Comparison of ENCODE assay signal across 23 cellular contexts in the genomic region with DNA sequence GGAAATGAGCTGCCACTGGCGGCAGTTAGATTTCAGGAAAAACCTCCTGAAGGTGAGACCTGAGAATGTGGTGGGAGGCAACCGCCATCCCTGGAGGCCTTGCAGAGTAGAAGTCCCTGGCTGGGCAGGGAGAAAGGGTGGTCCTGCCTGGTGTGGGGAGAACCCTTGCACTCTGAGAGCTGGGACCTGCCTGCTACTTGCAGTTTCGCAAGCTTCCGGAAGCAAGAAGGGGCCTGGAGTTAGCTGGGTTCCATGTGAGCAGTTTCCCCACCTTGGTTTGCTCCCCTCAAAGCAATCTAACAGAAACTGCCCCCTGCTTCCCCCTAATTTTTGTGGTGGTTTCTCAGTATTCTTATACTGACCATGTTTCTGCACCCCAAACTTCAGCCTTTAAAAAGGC.
"Had no signal": no experiment of that assay in that cellular context is flagged by ENCODE, and none has a peak within 500 bp of the region (broad histone marks: within the 10 kb centered on the region; RNA-seq: fewer than 3 reads in every experiment).

No MANE protein-coding gene starts in this region.

- FAIRE-seq: frontal cortex had no signal

- H3K9me3 Mint-ChIP-seq: activated CD8-positive, alpha-beta T cell treated with anti-CD3 and anti-CD28 coated beads for 36 hours; activated naive CD4-positive, alpha-beta T cell treated with anti-CD3 and anti-CD28 coated beads, Interleukin-2, amount 10 ng/mL, durations not matched to agents 7 days and 5 days; activated T-cell treated with anti-CD3 and anti-CD28 coated beads, Interleukin-2, amount 50 U/mL, for 4 hours; central memory CD8-positive, alpha-beta T cell; mesothelial cell of epicardium; natural killer cell treated with Interleukin-12 subunit alpha and Interleukin-12 subunit beta and Interleukin-15 and Interleukin-18, amount 100 ng/mL, for 72 hours had no signal

- H3K4me1 ChIP-seq: colonic mucosa, prostate gland had no signal

- H3K4me3 ChIP-seq: colonic mucosa, left lung, prostate gland, right atrium auricular region, tibial nerve, uterus had no signal

- H3K36me3 ChIP-seq: uterus had no signal

- H3K27me3 ChIP-seq: brain microvascular endothelial cell, colonic mucosa, left lung, right atrium auricular region, tibial nerve, uterus had no signal

- H3K36me3 Mint-ChIP-seq: activated naive CD4-positive, alpha-beta T cell treated with anti-CD3 and anti-CD28 coated beads, Interleukin-2, amount 10 ng/mL, durations not matched to agents 7 days and 5 days; natural killer cell treated with Interleukin-12 subunit alpha and Interleukin-12 subunit beta and Interleukin-15 and Interleukin-18, amount 100 ng/mL, for 72 hours had no signal

- H3K27ac ChIP-seq: brain microvascular endothelial cell, colonic mucosa, prostate gland, right atrium auricular region, uterus had no signal

- DNase-seq: activated CD4-positive, alpha-beta T cell treated with anti-CD3 and anti-CD28 coated beads for 48 hours; activated CD4-positive, CD25-positive, alpha-beta regulatory T cell; activated CD8-positive, alpha-beta T cell treated with anti-CD3 and anti-CD28 coated beads for 36 hours; activated naive CD4-positive, alpha-beta T cell treated with anti-CD3 and anti-CD28 coated beads, Interleukin-2, amount 10 ng/mL, durations not matched to agents 7 days and 5 days; activated T-cell treated with anti-CD3 and anti-CD28 coated beads, Interleukin-2, amount 50 U/mL, for 4 hours; aorta; brain microvascular endothelial cell; colonic mucosa; erythroblast; islet precursor cell; left lung; stimulated activated CD4-positive, alpha-beta T cell treated with anti-CD3 and anti-CD28 coated beads, Interleukin-2, amount 100 ng/mL, for 24 hours; stimulated activated naive CD8-positive, alpha-beta T cell treated with anti-CD3 and anti-CD28 coated beads, Interleukin-15, Interleukin-2, amounts not matched to agents 100 U/mL and 50 U/mL, for 24 hours; substantia nigra; T-helper 9 cell; uterus had no signal

- H3K9me3 ChIP-seq: colonic mucosa, left lung, prostate gland, right atrium auricular region, tibial nerve, uterus had no signal

- H3K4me3 Mint-ChIP-seq: activated CD8-positive, alpha-beta T cell treated with anti-CD3 and anti-CD28 coated beads for 36 hours; activated naive CD4-positive, alpha-beta T cell treated with anti-CD3 and anti-CD28 coated beads, Interleukin-2, amount 10 ng/mL, durations not matched to agents 7 days and 5 days; activated T-cell treated with anti-CD3 and anti-CD28 coated beads, Interleukin-2, amount 50 U/mL, for 4 hours; central memory CD8-positive, alpha-beta T cell; mesothelial cell of epicardium; natural killer cell treated with Interleukin-12 subunit alpha and Interleukin-12 subunit beta and Interleukin-15 and Interleukin-18, amount 100 ng/mL, for 72 hours had no signal

- H3K27ac Mint-ChIP-seq: activated CD8-positive, alpha-beta T cell treated with anti-CD3 and anti-CD28 coated beads for 36 hours; activated naive CD4-positive, alpha-beta T cell treated with anti-CD3 and anti-CD28 coated beads, Interleukin-2, amount 10 ng/mL, durations not matched to agents 7 days and 5 days; natural killer cell treated with Interleukin-12 subunit alpha and Interleukin-12 subunit beta and Interleukin-15 and Interleukin-18, amount 100 ng/mL, for 72 hours had no signal

- H3K27me3 Mint-ChIP-seq: activated CD8-positive, alpha-beta T cell treated with anti-CD3 and anti-CD28 coated beads for 36 hours had no signal
